22 cellular contexts compared by ENCODE assay signal in genomic region chr3:44924102-44925084, GRCh38. TPM values are rescaled to one million over a fixed set of nuclear protein-coding genes. Genes with fewer than 3 reads are reported as not detected.
DNase-seq lines count a peak whose midpoint lies in the region; ATAC-seq, FAIRE-seq and TF ChIP-seq lines count a peak whose summit lies in the region.
"Had no signal": no experiment of that assay in that cellular context is flagged by ENCODE, and none has a peak within 500 bp of the region (broad histone marks: within the 10 kb centered on the region; RNA-seq: fewer than 3 reads in every experiment).

No MANE protein-coding gene starts in this region.

- H3K9me2 ChIP-seq in GM23248 (ENCODE audit: insufficient read depth) = no peaks in the 10 kb centered on the region

- no peaks in the 10 kb centered on the region for H3K79me2 ChIP-seq in GM23248 (ENCODE audit: insufficient read depth)
- no peaks in the 10 kb centered on the region for H3K79me2 ChIP-seq in mesendoderm (ENCODE audit: control insufficient read depth, insufficient read depth, low read length)

- peaks cover 12% of the 10 kb centered on the region for H3K4me1 Mint-ChIP-seq in nephron

- H2BK15ac ChIP-seq in mesendoderm (replicated peaks; ENCODE audit: low read depth) = no peak overlapping the region

- no peaks in the 10 kb centered on the region for H3K27me3 Mint-ChIP-seq in nephron (ENCODE audit: low read depth)

- peak; percentile 45 for DNase-seq in AG08396 (ENCODE audit: low spot score)
- peak; percentile 61 for DNase-seq in GM23248
- DNase-seq in cerebellar cortex (ENCODE audit: low spot score) = peak; percentile 91
- DNase-seq in NCI-H524 treated with DMSO at 0.1 percent for 48 hours (lab: John Stamatoyannopoulos, UW) = no peak
- no peak for DNase-seq in mesendoderm
- no peak for DNase-seq in pancreas
- no peak for DNase-seq in NCI-H748 (lab: John Stamatoyannopoulos, UW; ENCODE audit: unreplicated experiment)
- DNase-seq: left colon; mucosa of descending colon; NCI-H1105 treated with DMSO at 0.1 percent for 48 hours; NCI-H2107; NCI-H69; nucleus accumbens; stimulated activated CD4-positive, alpha-beta T cell treated with anti-CD3 and anti-CD28 coated beads, Interleukin-1b, Interleukin-23, amount 100 ng/mL, for 48 hours; stimulated activated naive CD8-positive, alpha-beta T cell treated with anti-CD3 and anti-CD28 coated beads, Interleukin-15, Interleukin-2, amounts not matched to agents 100 U/mL and 50 U/mL, for 24 hours had no signal

- in situ Hi-C loops in GM23248 (cut with MboI) = no loop called here

- H3K36me3 Mint-ChIP-seq in nephron (ENCODE audit: low read depth) = peaks cover 36% of the 10 kb centered on the region

- H3K4ac ChIP-seq in mesendoderm (ENCODE audit: low read depth, low read length) = no peak overlapping the region

- H2AFZ ChIP-seq in GM23248 = no peak overlapping the region

- no peak for TF ChIP-seq CTCF in nephron (IDR thresholded peaks at IDR 0.05; ENCODE audit: unreplicated experiment in 3 of 3)
- no peak for TF ChIP-seq CTCF in pancreas (IDR thresholded peaks at IDR 0.05)

- H3K4me1 ChIP-seq in GM23248 (ENCODE audit: insufficient read depth) = peaks cover 14% of the 10 kb centered on the region
- no peaks in the 10 kb centered on the region for H3K4me1 ChIP-seq in mesendoderm (ENCODE audit: control insufficient read depth, low read depth, low read length)
- H3K4me1 ChIP-seq in pancreas = no peaks in the 10 kb centered on the region

- H3K23ac ChIP-seq in mesendoderm (ENCODE audit: low read length) = no peak overlapping the region

- H3K27ac ChIP-seq in GM23248 (no peak overlapping the region), mesendoderm (ENCODE audit: low read depth, low read length) (no peak overlapping the region), pancreas (no peak overlapping the region)
- H3K27ac ChIP-seq: foreskin keratinocyte had no signal

- H3K27ac Mint-ChIP-seq in nephron = peak overlapping the region in 2 of 3 experiments; percentile 59 to 60
- H3K27ac Mint-ChIP-seq: activated T-helper 2 cell treated with anti-CD3 and anti-CD28 coated beads, Interferon-gamma antibody, Interleukin-2, Interleukin-4, amounts not matched to agents 10 μg/mL and 5 μg/mL and 100 μg/mL, durations not matched to agents 14 hours and 24 hours and 36 hours had no signal

- H3K4me2 ChIP-seq in GM23248 (ENCODE audit: unreplicated experiment) (no peak overlapping the region), mesendoderm (ENCODE audit: low read length) (no peak overlapping the region)

- H2BK120ac ChIP-seq in mesendoderm (ENCODE audit: low read depth, low read length) = no peak overlapping the region

- no peak overlapping the region for H3K56ac ChIP-seq in mesendoderm (ENCODE audit: low read length)

- H3K27me3 ChIP-seq in GM23248 (replicated peaks; ENCODE audit: insufficient read depth) (no peaks in the 10 kb centered on the region), mesendoderm (ENCODE audit: insufficient read depth, low read length, poor library complexity) (no peaks in the 10 kb centered on the region), pancreas (no peaks in the 10 kb centered on the region)
- H3K27me3 ChIP-seq: foreskin keratinocyte had no signal

- H2BK5ac ChIP-seq in mesendoderm (ENCODE audit: low read length) = no peak overlapping the region

- H3K4me3 ChIP-seq in GM23248 (no peak overlapping the region), mesendoderm (ENCODE audit: low read length) (no peak overlapping the region), pancreas (no peak overlapping the region)
- H3K4me3 ChIP-seq: mucosa of descending colon had no signal

- no peaks in the 10 kb centered on the region for H3K9me3 ChIP-seq in GM23248 (ENCODE audit: low read depth)
- H3K9me3 ChIP-seq in pancreas = no peaks in the 10 kb centered on the region
- H3K9me3 ChIP-seq: mucosa of descending colon had no signal

- H3K9me3 Mint-ChIP-seq in nephron = no peaks in the 10 kb centered on the region
- H3K9me3 Mint-ChIP-seq: activated T-helper 2 cell treated with anti-CD3 and anti-CD28 coated beads, Interferon-gamma antibody, Interleukin-2, Interleukin-4, amounts not matched to agents 10 μg/mL and 5 μg/mL and 100 μg/mL, durations not matched to agents 14 hours and 24 hours and 36 hours had no signal

- H3K4me3 Mint-ChIP-seq in nephron = no peak overlapping the region

- intact Hi-C loops in pancreas (cut with DNase I) = no loop called here

- no peak overlapping the region for H2AK5ac ChIP-seq in mesendoderm (ENCODE audit: low read length)

- 80 to 83% methylated on average over 7 of the region's 7 CpGs for whole genome bisulfite sequencing in GM23248 (ENCODE audit: low coverage in 1 of 2, low lambda C conversion rate in 2 of 2, missing lambda C conversion rate in 2 of 2), 2 experiments
- no CpG with 5 or more reads among the region's 7 CpGs for WGBS in mesendoderm (ENCODE audit: extremely low coverage, insufficient coverage, low lambda C conversion rate)
- WGBS in pancreas, 2 donors = 86 to 94% methylated on average over 7 of the region's 7 CpGs

- no peak overlapping the region for H4K5ac ChIP-seq in mesendoderm (ENCODE audit: low read length)

- H3K18ac ChIP-seq in mesendoderm (ENCODE audit: low read length) = no peak overlapping the region

- no peak for FAIRE-seq in pancreas (lab: Jason Lieb, UNC)
- FAIRE-seq: endometrium, HTR-8/SVneo had no signal

- H3F3A ChIP-seq in GM23248 (ENCODE audit: insufficient read depth) = peaks cover 18% of the 10 kb centered on the region

- H4K20me1 ChIP-seq in GM23248 (ENCODE audit: insufficient read depth) = no peaks in the 10 kb centered on the region

- no peaks in the 10 kb centered on the region for H3K79me1 ChIP-seq in mesendoderm (ENCODE audit: low read length)

- H4K8ac ChIP-seq in mesendoderm (ENCODE audit: low read depth, low read length) = no peak overlapping the region

- no peak for ATAC-seq in pancreas
- ATAC-seq: foreskin keratinocyte; left colon; mucosa of descending colon; sciatic nerve; stimulated activated naive CD8-positive, alpha-beta T cell treated with anti-CD3 and anti-CD28 coated beads, Interleukin-15, Interleukin-2, amounts not matched to agents 100 U/mL and 50 U/mL, for 24 hours had no signal

- H3K36me3 ChIP-seq in GM23248 (ENCODE audit: low read depth) (peaks cover 10% of the 10 kb centered on the region; the same call in 1 of the 2 replicates), mesendoderm (ENCODE audit: control insufficient read depth, insufficient read depth, low read length) (no peaks in the 10 kb centered on the region), pancreas (peaks cover 0 to 14% (median 0%) of the 10 kb centered on the region in 3 donors)

- H3K9ac ChIP-seq in GM23248 (no peak overlapping the region), mesendoderm (ENCODE audit: low read length) (no peak overlapping the region)

RNA-seq across cellular contexts. Expression of gene TGM4, which starts 50.0 kb away (rescaled TPM):
- not detected in 2 replicates for total RNA-seq in GM23248 (2014; rRNA removed; shearing (Covaris generic))
- polyA plus RNA-seq in GM23248 (2016; fragmentation: Nextera tagmentation; extraction: Ambion mirVana) (not detected in 2 replicates), pancreas (not detected)
- 0.31 TPM for polyA plus RNA-seq in mesendoderm (2013, experiment 1 of 2)
- polyA plus RNA-seq in mesendoderm (2013, experiment 2 of 2) = 0.28 TPM
- total RNA-seq in pancreas = not detected
- total RNA-seq: activated T-helper 2 cell treated with anti-CD3 and anti-CD28 coated beads, Interferon-gamma antibody, Interleukin-2, Interleukin-4, amounts not matched to agents 10 μg/mL and 5 μg/mL and 100 μg/mL, durations not matched to agents 14 hours and 24 hours and 36 hours; left colon; mucosa of descending colon; sciatic nerve; ureter had no signal

RNA-seq across cellular contexts. Expression of gene ZDHHC3, which starts 51.6 kb away (rescaled TPM):
- 76.2 and 89.5 TPM in 2 replicates for total RNA-seq in GM23248 (2014; rRNA removed; shearing (Covaris generic))
- 48.7 and 48.9 TPM in 2 replicates for polyA plus RNA-seq in GM23248 (2016; fragmentation: Nextera tagmentation; extraction: Ambion mirVana)
- 41.9 TPM for polyA plus RNA-seq in mesendoderm (2013, experiment 1 of 2)
- polyA plus RNA-seq in mesendoderm (2013, experiment 2 of 2) = 43.4 TPM
- 10 to 100 TPM; 16.1 to 28.3 (median 20.8) TPM for total RNA-seq in pancreas
- 10 to 100 TPM; 11.4 to 15.9 TPM for polyA plus RNA-seq in pancreas

RNA-seq across cellular contexts. Expression of gene EXOSC7, which starts 51.7 kb away (rescaled TPM):
- 31.1 and 60.7 TPM in 2 replicates for total RNA-seq in GM23248 (2014; rRNA removed; shearing (Covaris generic))
- polyA plus RNA-seq in GM23248 (2016; fragmentation: Nextera tagmentation; extraction: Ambion mirVana) (49.1 and 53.5 TPM in 2 replicates), pancreas (10 to 100 TPM; 18.8 to 21.8 TPM)
- polyA plus RNA-seq in mesendoderm (2013, experiment 1 of 2) = 59.3 TPM
- 59.2 TPM for polyA plus RNA-seq in mesendoderm (2013, experiment 2 of 2)
- 10 to 100 TPM in 5 of 6 donors, 1 to 10 TPM in 1; 9.2 to 18.0 (median 13.0) TPM for total RNA-seq in pancreas

Comparison
In these comparisons a context has a peak if more than half of its experiments do, and no peak if none do; other contexts are left out.
1. DNase-seq: peak in AG08396 (single experiment), GM23248 (single experiment) and cerebellar cortex (single experiment); none in NCI-H524 treated with DMSO at 0.1 percent for 48 hours (single experiment), mesendoderm (single experiment), pancreas (0 of 6) and NCI-H748 (single experiment).